ENCODE assay signal across 8 cellular contexts in genomic region chr19:18202759-18203407, GRCh38. TPM values are rescaled to one million over a fixed set of nuclear protein-coding genes. Genes with fewer than 3 reads are reported as not detected.
DNase-seq lines count a peak whose midpoint lies in the region; ATAC-seq and TF ChIP-seq lines count a peak whose summit lies in the region.

No MANE protein-coding gene starts in this region.

- H3K4me1 ChIP-seq in BLaER1 (peaks cover 51% of the 10 kb centered on the region), HUES6 (ENCODE audit: control insufficient read depth, insufficient read depth, low read length) (peaks cover 16% of the 10 kb centered on the region)

- H3K4me2 ChIP-seq in BLaER1, result peak overlapping the region; percentile 97

- H3K36me3 ChIP-seq in BLaER1 (peaks cover 42% of the 10 kb centered on the region), HUES6 (ENCODE audit: control insufficient read depth, insufficient read depth, low read length) (peaks cover 27% of the 10 kb centered on the region)

- no peak for TF ChIP-seq CTCF in omental fat pad (IDR thresholded peaks at IDR 0.05)

- peak overlapping the region; percentile 64 for H3K27ac Mint-ChIP-seq in activated CD4-positive, alpha-beta memory T cell treated with anti-CD3 and anti-CD28 coated beads for 36 hours

- peaks cover 14% of the 10 kb centered on the region for H3K36me3 Mint-ChIP-seq in activated CD4-positive, alpha-beta memory T cell treated with anti-CD3 and anti-CD28 coated beads for 36 hours

- POLR2A ChIA-PET in activated CD4-positive, alpha-beta memory T cell treated with anti-CD3 and anti-CD28 coated beads for 36 hours (lab: Charles Lee), result interaction anchor here (0.5 to 1.5 kb wide), 5 partner anchors 10 to 178 kb away, joined by 3 to 8 read pairs (median 3); partner anchors contain the start of genes LSM4 and MPV17L2

- CTCF ChIA-PET in activated CD4-positive, alpha-beta memory T cell treated with anti-CD3 and anti-CD28 coated beads for 36 hours (lab: Charles Lee), result interaction anchor here (1.0 to 8.4 kb wide), 6 partner anchors 11 to 248 kb away, joined by 3 to 170 read pairs (median 8); partner anchors contain the start of gene MPV17L2

- intact Hi-C loops in activated CD4-positive, alpha-beta memory T cell treated with anti-CD3 and anti-CD28 coated beads for 36 hours (cut with micrococcal nuclease), result loop anchor here (5.0 kb wide), 1 partner anchor 214 kb away; the partner anchor contains the start of gene SSBP4

- H4K20me1 ChIP-seq in BLaER1, result peaks cover 19% of the 10 kb centered on the region

- no peaks in the 10 kb centered on the region for H3K9me3 ChIP-seq in BLaER1
- no peaks in the 10 kb centered on the region for H3K9me3 ChIP-seq in HUES6 (ENCODE audit: control insufficient read depth, insufficient read depth, low read depth, low read length)

- H3K4me3 ChIP-seq in BLaER1, result peak overlapping the region; percentile 79
- H3K4me3 ChIP-seq in HUES6 (ENCODE audit: low read depth, low read length), result peak overlapping the region; percentile 88

- H3K9ac ChIP-seq in BLaER1 (peak overlapping the region; percentile 71), HUES6 (ENCODE audit: low read length) (peak overlapping the region; percentile 21)

- H3K27ac ChIP-seq in BLaER1, result no peak overlapping the region
- no peak overlapping the region for H3K27ac ChIP-seq in HUES6 (ENCODE audit: low read depth, low read length)

- ATAC-seq in HG03159 (IDR thresholded peaks at IDR 0.05; ENCODE audit: unreplicated experiment) (no peak), omental fat pad (ENCODE audit: low FRiP score) (no peak)

- H3K27me3 ChIP-seq in BLaER1 (no peaks in the 10 kb centered on the region), HUES6 (ENCODE audit: control insufficient read depth, insufficient read depth, low read length) (peaks cover 6% of the 10 kb centered on the region; the same call in 1 of the 2 replicates)

- no peaks in the 10 kb centered on the region for H3K9me3 Mint-ChIP-seq in activated CD4-positive, alpha-beta memory T cell treated with anti-CD3 and anti-CD28 coated beads for 36 hours

- H3K4me1 Mint-ChIP-seq in activated CD4-positive, alpha-beta memory T cell treated with anti-CD3 and anti-CD28 coated beads for 36 hours (ENCODE audit: low read depth), result peaks cover 21% of the 10 kb centered on the region

- H3K4me3 Mint-ChIP-seq in activated CD4-positive, alpha-beta memory T cell treated with anti-CD3 and anti-CD28 coated beads for 36 hours, result peak overlapping the region; percentile 93

- DNase-seq in activated CD4-positive, alpha-beta memory T cell treated with anti-CD3 and anti-CD28 coated beads for 36 hours, result peak; percentile 38
- DNase-seq in fibroblast of peridontal ligament (ENCODE audit: extremely low read depth) (peak; percentile 11), nucleus accumbens (lab: John Stamatoyannopoulos, UW) (peak in 41 of 56 donors; percentile 15 to 75 (median 43)), omental fat pad (ENCODE audit: low spot score) (no peak), mucosa of gallbladder (ENCODE audit: low spot score) (no peak)

- H3K27me3 Mint-ChIP-seq in activated CD4-positive, alpha-beta memory T cell treated with anti-CD3 and anti-CD28 coated beads for 36 hours, result no peaks in the 10 kb centered on the region

RNA-seq across cellular contexts. Expression of gene RAB3A, which starts 1.0 kb away (rescaled TPM):
- total RNA-seq in activated CD4-positive, alpha-beta memory T cell treated with anti-CD3 and anti-CD28 coated beads for 36 hours, result 1 to 10 TPM; 3.9 to 4.3 TPM
- total RNA-seq in omental fat pad (1 to 10 TPM in 1 of 4 donors, under 1 TPM in 1, not detected in 2; 0.63 to 2.0 TPM), mucosa of gallbladder (5.5 TPM)

RNA-seq across cellular contexts. Expression of gene MPV17L2, which starts 9.9 kb away (rescaled TPM):
- 1 to 10 TPM; 6.4 to 7.3 TPM for total RNA-seq in activated CD4-positive, alpha-beta memory T cell treated with anti-CD3 and anti-CD28 coated beads for 36 hours
- total RNA-seq in omental fat pad, result 10 to 100 TPM; 19.6 to 29.7 (median 22.5) TPM
- total RNA-seq in mucosa of gallbladder, result 9.3 TPM

RNA-seq across cellular contexts. Expression of gene PDE4C, which starts 23.4 kb away (rescaled TPM):
- not detected for total RNA-seq in activated CD4-positive, alpha-beta memory T cell treated with anti-CD3 and anti-CD28 coated beads for 36 hours
- total RNA-seq in omental fat pad, result 1 to 10 TPM in 1 of 4 donors, under 1 TPM in 2, not detected in 1; 0.12 to 1.5 (median 0.63) TPM
- total RNA-seq in mucosa of gallbladder, result 2.1 TPM

RNA-seq across cellular contexts. Expression of gene IFI30, which starts 29.3 kb away (rescaled TPM):
- 10 to 100 TPM; 23.7 to 26.9 TPM for total RNA-seq in activated CD4-positive, alpha-beta memory T cell treated with anti-CD3 and anti-CD28 coated beads for 36 hours
- total RNA-seq in omental fat pad, result 100 to 1,000 TPM in 2 of 4 donors, 10 to 100 TPM in 2; 74.8 to 466 (median 148) TPM
- 44.7 TPM for total RNA-seq in mucosa of gallbladder

RNA-seq across cellular contexts. Expression of gene PIK3R2, which starts 49.9 kb away (rescaled TPM):
- total RNA-seq in activated CD4-positive, alpha-beta memory T cell treated with anti-CD3 and anti-CD28 coated beads for 36 hours, result 10 to 100 TPM; 14.9 to 19.1 TPM
- total RNA-seq in omental fat pad (10 to 100 TPM in 1 of 4 donors, 1 to 10 TPM in 3; 6.3 to 11.7 (median 7.4) TPM), mucosa of gallbladder (74.2 TPM)

Comparison
In these comparisons a context has a peak if more than half of its experiments do, and no peak if none do; other contexts are left out.
1. DNase-seq: peak in activated CD4-positive, alpha-beta memory T cell treated with anti-CD3 and anti-CD28 coated beads for 36 hours (single experiment), fibroblast of peridontal ligament (single experiment) and nucleus accumbens (41 of 56); none in omental fat pad (single experiment) and mucosa of gallbladder (single experiment).